ENCODE assay signal across 21 cellular contexts in the genomic region with DNA sequence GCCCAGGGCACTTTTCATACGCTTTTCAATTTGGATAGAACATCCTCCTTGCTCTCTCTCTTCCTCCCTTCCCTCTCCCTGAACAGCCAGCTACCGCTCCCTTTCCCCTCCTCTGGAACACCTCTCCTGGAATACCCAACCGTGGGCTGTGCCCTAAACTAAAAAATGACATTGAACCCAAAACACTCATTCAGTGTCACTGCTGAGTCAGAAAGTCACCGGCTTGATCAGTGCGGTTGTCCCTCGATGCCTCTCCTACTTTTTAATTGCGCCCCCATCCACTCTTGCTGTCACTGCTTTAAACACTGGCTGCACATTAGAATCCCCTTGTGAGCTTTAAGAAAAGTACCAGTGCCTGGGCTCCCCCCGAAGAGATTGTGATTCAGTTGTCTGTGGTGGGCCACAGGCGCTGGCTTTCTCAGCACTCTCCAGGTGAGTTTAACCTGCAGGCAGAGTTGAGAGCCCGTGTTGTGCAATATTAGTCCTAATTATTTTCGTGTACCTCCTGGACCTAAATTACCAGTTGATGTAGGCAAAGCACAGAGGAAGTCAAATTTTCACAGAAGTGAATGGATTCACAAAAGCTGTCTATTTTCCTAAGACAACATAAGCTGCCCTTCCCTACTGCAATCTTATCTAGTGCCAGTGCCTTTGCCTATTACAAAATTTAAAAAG.
"Had no signal": no experiment of that assay in that cellular context is flagged by ENCODE, and none has a peak within 500 bp of the region (broad histone marks: within the 10 kb centered on the region; RNA-seq: fewer than 3 reads in every experiment).

No MANE protein-coding gene starts in this region.

- H3K27me3 ChIP-seq: hepatocyte, neural progenitor cell, pancreas, spleen, testis, tibial nerve had no signal

- ATAC-seq: lower lobe of right lung; natural killer cell treated with Interleukin-12 subunit alpha and Interleukin-12 subunit beta and Interleukin-15 and Interleukin-18, amount 100 ng/mL, for 72 hours; pancreas; sciatic nerve; stimulated activated memory B cell treated with anti-CD40 and anti-IgM and Interleukin-4, amounts not matched to agents 10 μg/mL and 1 μg/mL and 100 μg/mL, for 72 hours had no signal

- DNase-seq: effector CD4-positive, alpha-beta T cell; endodermal cell; erythroblast; foreskin melanocyte; lower lobe of right lung; mesenchymal stem cell; midbrain; nucleus accumbens; pancreas; spleen; stimulated activated CD4-positive, alpha-beta T cell treated with anti-CD3 and anti-CD28 coated beads, Interleukin-15, amount 100 ng/mL, for 24 hours; stimulated activated CD4-positive, alpha-beta T cell treated with anti-CD3 and anti-CD28 coated beads, Interleukin-1b, Interleukin-23, amount 100 ng/mL, for 48 hours; stimulated activated CD4-positive, alpha-beta T cell treated with anti-CD3 and anti-CD28 coated beads, Interleukin-4, amount 100 ng/mL, for 24 hours; testis had no signal

- H3K4me2 ChIP-seq: hepatocyte, neural progenitor cell had no signal

- H3K27ac ChIP-seq: coronary artery, hepatocyte, lower lobe of right lung, neural progenitor cell, pancreas, spleen, testis, tibial nerve had no signal

- H3K4me1 ChIP-seq: lower lobe of right lung, neural progenitor cell, pancreas, testis had no signal

- H3K4me3 ChIP-seq: coronary artery, hepatocyte, lower lobe of right lung, neural progenitor cell, pancreas, spleen, testis, tibial nerve had no signal

- H3K36me3 ChIP-seq: lower lobe of right lung, neural progenitor cell, pancreas, spleen, tibial nerve had no signal

- H3K9me3 ChIP-seq: lower lobe of right lung, spleen, testis, tibial nerve had no signal

- H3K9ac ChIP-seq: neural progenitor cell had no signal

- H2AFZ ChIP-seq: hepatocyte, neural progenitor cell had no signal
